Comparison of ENCODE assay signal across 7 cellular contexts in the genomic region with DNA sequence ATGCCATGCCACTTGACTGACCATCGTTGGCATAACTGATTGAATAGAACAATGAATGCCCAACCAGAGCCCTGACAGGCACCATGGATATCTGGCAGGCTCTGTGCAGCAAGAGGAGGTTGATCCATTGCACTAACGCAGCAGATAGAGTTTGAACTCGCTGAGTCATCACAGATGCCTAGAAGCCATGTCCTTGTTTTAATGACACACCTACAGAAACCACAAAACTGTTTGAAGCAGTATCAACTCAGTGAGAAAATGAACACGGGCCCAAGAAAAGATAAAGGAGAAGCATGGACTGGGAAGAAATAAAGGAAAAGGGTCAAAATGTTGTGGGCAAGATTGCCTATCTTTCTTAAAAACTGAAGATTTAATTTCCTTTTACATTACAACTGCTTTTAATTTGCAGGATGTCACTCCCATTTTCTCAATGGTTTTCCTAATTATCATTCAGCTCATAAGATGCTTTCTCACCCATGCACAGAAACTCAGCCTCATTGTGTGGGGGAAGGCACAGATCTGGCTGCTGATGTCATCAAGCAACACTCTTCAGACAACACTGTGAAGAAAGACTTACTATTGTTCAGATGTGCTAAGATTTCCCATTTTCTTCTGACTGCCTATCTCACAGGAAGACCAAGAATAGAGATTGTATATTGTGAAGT.
DNase-seq lines count a peak whose midpoint lies in the region; ATAC-seq, FAIRE-seq and TF ChIP-seq lines count a peak whose summit lies in the region.

No MANE protein-coding gene starts in this region.

- CTCF ChIA-PET in activated CD8-positive, alpha-beta T cell treated with anti-CD3 and anti-CD28 coated beads for 36 hours (lab: Charles Lee): interaction anchor here (1.0 to 1.7 kb wide), 3 partner anchors 58 to 121 kb away, joined by 3 to 5 read pairs (median 3); no protein-coding TSS in a partner anchor

- no peak for TF ChIP-seq CTCF in activated CD8-positive, alpha-beta T cell treated with anti-CD3 and anti-CD28 coated beads for 36 hours (IDR thresholded peaks at IDR 0.05)

- TF ChIP-seq POLR2A in GM12892 (IDR thresholded peaks at IDR 0.05; ENCODE audit: low read depth, low read length): no peak

- no peak overlapping the region for H3K4me3 Mint-ChIP-seq in activated CD8-positive, alpha-beta T cell treated with anti-CD3 and anti-CD28 coated beads for 36 hours

- H3K4me1 Mint-ChIP-seq in activated CD8-positive, alpha-beta T cell treated with anti-CD3 and anti-CD28 coated beads for 36 hours (ENCODE audit: low read depth): peaks cover 31% of the 10 kb centered on the region

- H3K27ac Mint-ChIP-seq in activated CD8-positive, alpha-beta T cell treated with anti-CD3 and anti-CD28 coated beads for 36 hours: peak overlapping the region; percentile 57

- intact Hi-C loops in activated CD8-positive, alpha-beta T cell treated with anti-CD3 and anti-CD28 coated beads for 36 hours (cut with micrococcal nuclease): loop anchor here (5.0 kb wide), 2 partner anchors 42 to 88 kb away; no protein-coding TSS in a partner anchor

- FAIRE-seq in GM12892 (lab: Jason Lieb, UNC): peak; percentile 56

- H3K9me3 Mint-ChIP-seq in activated CD8-positive, alpha-beta T cell treated with anti-CD3 and anti-CD28 coated beads for 36 hours: peaks cover 6% of the 10 kb centered on the region

- ATAC-seq in HG03378 (IDR thresholded peaks at IDR 0.05; ENCODE audit: unreplicated experiment) (peak; percentile 59), GM21515 (IDR thresholded peaks at IDR 0.05; ENCODE audit: unreplicated experiment) (no peak)
- peak; percentile 57 for ATAC-seq in activated CD8-positive, alpha-beta T cell treated with anti-CD3 and anti-CD28 coated beads for 36 hours

- no peaks in the 10 kb centered on the region for H3K27me3 Mint-ChIP-seq in activated CD8-positive, alpha-beta T cell treated with anti-CD3 and anti-CD28 coated beads for 36 hours

- no peak for DNase-seq in GM12892 (ENCODE audit: insufficient read length)
- DNase-seq in activated CD8-positive, alpha-beta T cell treated with anti-CD3 and anti-CD28 coated beads for 36 hours: peak; percentile 45
- DNase-seq in kidney tubule cell (ENCODE audit: low spot score): peak; percentile 91
- DNase-seq in GOT3 (lab: John Stamatoyannopoulos, UW): no peak
- DNase-seq in NCI-H526 (lab: John Stamatoyannopoulos, UW): no peak

- POLR2A ChIA-PET in activated CD8-positive, alpha-beta T cell treated with anti-CD3 and anti-CD28 coated beads for 36 hours (lab: Charles Lee): interaction anchor here (0.6 kb wide), 1 partner anchor 46 kb away, joined by 3 read pairs; no protein-coding TSS in a partner anchor

- no peaks in the 10 kb centered on the region for H3K36me3 Mint-ChIP-seq in activated CD8-positive, alpha-beta T cell treated with anti-CD3 and anti-CD28 coated beads for 36 hours (ENCODE audit: low read depth)

Comparison
In these comparisons a context has a peak if more than half of its experiments do, and no peak if none do; other contexts are left out.
1. DNase-seq: peak in activated CD8-positive, alpha-beta T cell treated with anti-CD3 and anti-CD28 coated beads for 36 hours (single experiment) and kidney tubule cell (single experiment); none in GM12892 (single experiment), GOT3 (single experiment) and NCI-H526 (0 of 2).